In genomic region chr13:111566567-111566966, GRCh38 we compare ENCODE assay signal across 17 cellular contexts.
DNase-seq lines count a peak whose midpoint lies in the region; ATAC-seq and TF ChIP-seq lines count a peak whose summit lies in the region.
"Had no signal": no experiment of that assay in that cellular context is flagged by ENCODE, and none has a peak within 500 bp of the region (broad histone marks: within the 10 kb centered on the region; RNA-seq: fewer than 3 reads in every experiment).

No MANE protein-coding gene starts in this region.

- DNase-seq in cardiac septum (ENCODE audit: low spot score) (peak; percentile 29), Right ventricle myocardium superior (no peak), mesenteric fat pad (ENCODE audit: low spot score) (peak; percentile 84), progenitor cell of endocrine pancreas (ENCODE audit: low spot score, unreplicated experiment) (no peak), HEK293T (ENCODE audit: extremely low spot score) (no peak), NCI-H345 (lab: John Stamatoyannopoulos, UW) (no peak), foreskin melanocyte (no peak)
- DNase-seq: ACHN; AML-193; BE2C; Caco-2; CD4-positive, CD25-positive, alpha-beta regulatory T cell; CD8-positive, alpha-beta T cell; DMS153; DND-41; GOT3 had no signal

- H3K36me3 Mint-ChIP-seq in progenitor cell of endocrine pancreas (ENCODE audit: insufficient read depth), result no peaks in the 10 kb centered on the region
- H3K36me3 Mint-ChIP-seq: CD4-positive, CD25-positive, alpha-beta regulatory T cell; CD8-positive, alpha-beta T cell had no signal

- peaks cover 8% of the 10 kb centered on the region for H3K9me3 Mint-ChIP-seq in progenitor cell of endocrine pancreas (ENCODE audit: low read depth)
- H3K9me3 Mint-ChIP-seq: CD8-positive, alpha-beta T cell had no signal

- POLR2A ChIA-PET in HEK293T (lab: Yijun Ruan, JAX), result no interaction called here

- peaks cover 53% of the 10 kb centered on the region for H3K27me3 Mint-ChIP-seq in progenitor cell of endocrine pancreas
- H3K27me3 Mint-ChIP-seq: CD4-positive, CD25-positive, alpha-beta regulatory T cell had no signal

- H3K4me3 Mint-ChIP-seq in progenitor cell of endocrine pancreas (ENCODE audit: low read depth), result no peak overlapping the region
- H3K4me3 Mint-ChIP-seq: CD4-positive, CD25-positive, alpha-beta regulatory T cell; CD8-positive, alpha-beta T cell had no signal

- CTCF ChIA-PET in HEK293T (lab: Yijun Ruan, JAX), result no interaction called here

- H3K4me1 Mint-ChIP-seq in progenitor cell of endocrine pancreas (ENCODE audit: low read depth), result no peaks in the 10 kb centered on the region
- H3K4me1 Mint-ChIP-seq: CD4-positive, CD25-positive, alpha-beta regulatory T cell had no signal

- intact Hi-C loops in cardiac septum (cut with DNase I), result no loop called here
- intact Hi-C loops in Right ventricle myocardium superior (cut with DNase I), result no loop called here

- peak overlapping the region; percentile 35 for H3K27ac Mint-ChIP-seq in progenitor cell of endocrine pancreas
- H3K27ac Mint-ChIP-seq: CD4-positive, CD25-positive, alpha-beta regulatory T cell; CD8-positive, alpha-beta T cell had no signal

- ATAC-seq in Right ventricle myocardium superior (ENCODE audit: poor library complexity), result no peak
- ATAC-seq in HG03108 (IDR thresholded peaks at IDR 0.05; ENCODE audit: unreplicated experiment), result no peak
- ATAC-seq: CD8-positive, alpha-beta T cell had no signal

- no peak for TF ChIP-seq CTCF in progenitor cell of endocrine pancreas (IDR thresholded peaks at IDR 0.05; ENCODE audit: unreplicated experiment)

TF ChIP-seq in HEK293T, 16 proteins besides CTCF, POLR2A, EP300 and RAD21:
- no peak for TF ChIP-seq FOXK2 (IDR thresholded peaks at IDR 0.05)
- no peak for TF ChIP-seq FOXM1 (IDR thresholded peaks at IDR 0.05; ENCODE audit: borderline replicate concordance)
- no peak for TF ChIP-seq ELF4 (IDR thresholded peaks at IDR 0.05)
- no peak for TF ChIP-seq LEF1 (IDR thresholded peaks at IDR 0.05; ENCODE audit: borderline replicate concordance)
- TF ChIP-seq HDGF (IDR thresholded peaks at IDR 0.05; ENCODE audit: borderline replicate concordance), result no peak

Comparison
In these comparisons a context has a peak if more than half of its experiments do, and no peak if none do; other contexts are left out.
1. DNase-seq: peak in cardiac septum (single experiment) and mesenteric fat pad (single experiment); none in Right ventricle myocardium superior (single experiment), progenitor cell of endocrine pancreas (single experiment), HEK293T (single experiment), NCI-H345 (single experiment) and foreskin melanocyte (single experiment).